In the genomic region with DNA sequence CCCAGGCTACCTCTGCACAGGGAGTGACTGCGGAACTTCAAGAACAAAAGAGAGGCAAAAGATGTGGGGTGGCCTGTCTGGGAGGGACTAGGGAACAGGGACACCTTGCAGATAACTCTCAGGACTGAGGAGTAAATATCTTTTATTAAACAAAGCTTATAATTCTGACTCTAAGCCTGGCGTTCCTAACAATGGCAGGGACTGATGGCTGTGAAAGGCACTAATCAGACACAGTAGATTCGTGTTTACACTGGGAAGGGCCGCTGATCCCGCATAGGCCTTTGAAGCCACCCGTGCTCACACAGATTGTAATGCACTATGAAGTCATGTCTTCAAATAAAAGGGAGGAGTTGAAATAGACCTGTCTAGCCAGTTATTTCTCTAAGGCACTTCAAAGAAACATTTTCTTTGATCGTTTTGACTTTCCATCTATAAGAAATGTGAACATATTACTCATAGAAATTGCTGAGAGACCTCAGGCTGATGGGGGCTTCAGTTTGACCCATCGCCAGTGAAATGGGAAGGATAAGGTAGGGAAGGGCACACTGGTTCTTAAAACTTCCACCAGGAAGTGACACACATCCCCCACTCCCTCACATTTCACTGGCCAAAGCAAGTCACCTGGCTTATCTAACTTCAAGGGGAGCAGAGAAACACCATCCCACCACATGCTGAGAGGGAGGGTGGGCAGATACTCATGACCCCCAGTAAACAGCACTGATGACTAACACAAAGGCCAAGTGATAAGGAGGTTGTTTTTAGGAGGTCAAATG, we compare ENCODE assay signal across 1 cellular context.
A peak's percentile ranks its signal among the peaks of the same experiment; 100 is the strongest.
TF ChIP-seq lines count a peak whose summit lies in the region.

No MANE protein-coding gene starts in this region.

TF ChIP-seq in K562, 482 proteins besides CTCF, POLR2A, EP300 and RAD21 (continued from another document and continues in another):
- TF ChIP-seq, protein P1, sequence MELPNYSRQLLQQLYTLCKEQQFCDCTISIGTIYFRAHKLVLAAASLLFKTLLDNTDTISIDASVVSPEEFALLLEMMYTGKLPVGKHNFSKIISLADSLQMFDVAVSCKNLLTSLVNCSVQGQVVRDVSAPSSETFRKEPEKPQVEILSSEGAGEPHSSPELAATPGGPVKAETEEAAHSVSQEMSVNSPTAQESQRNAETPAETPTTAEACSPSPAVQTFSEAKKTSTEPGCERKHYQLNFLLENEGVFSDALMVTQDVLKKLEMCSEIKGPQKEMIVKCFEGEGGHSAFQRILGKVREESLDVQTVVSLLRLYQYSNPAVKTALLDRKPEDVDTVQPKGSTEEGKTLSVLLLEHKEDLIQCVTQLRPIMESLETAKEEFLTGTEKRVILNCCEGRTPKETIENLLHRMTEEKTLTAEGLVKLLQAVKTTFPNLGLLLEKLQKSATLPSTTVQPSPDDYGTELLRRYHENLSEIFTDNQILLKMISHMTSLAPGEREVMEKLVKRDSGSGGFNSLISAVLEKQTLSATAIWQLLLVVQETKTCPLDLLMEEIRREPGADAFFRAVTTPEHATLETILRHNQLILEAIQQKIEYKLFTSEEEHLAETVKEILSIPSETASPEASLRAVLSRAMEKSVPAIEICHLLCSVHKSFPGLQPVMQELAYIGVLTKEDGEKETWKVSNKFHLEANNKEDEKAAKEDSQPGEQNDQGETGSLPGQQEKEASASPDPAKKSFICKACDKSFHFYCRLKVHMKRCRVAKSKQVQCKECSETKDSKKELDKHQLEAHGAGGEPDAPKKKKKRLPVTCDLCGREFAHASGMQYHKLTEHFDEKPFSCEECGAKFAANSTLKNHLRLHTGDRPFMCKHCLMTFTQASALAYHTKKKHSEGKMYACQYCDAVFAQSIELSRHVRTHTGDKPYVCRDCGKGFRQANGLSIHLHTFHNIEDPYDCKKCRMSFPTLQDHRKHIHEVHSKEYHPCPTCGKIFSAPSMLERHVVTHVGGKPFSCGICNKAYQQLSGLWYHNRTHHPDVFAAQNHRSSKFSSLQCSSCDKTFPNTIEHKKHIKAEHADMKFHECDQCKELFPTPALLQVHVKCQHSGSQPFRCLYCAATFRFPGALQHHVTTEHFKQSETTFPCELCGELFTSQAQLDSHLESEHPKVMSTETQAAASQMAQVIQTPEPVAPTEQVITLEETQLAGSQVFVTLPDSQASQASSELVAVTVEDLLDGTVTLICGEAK (IDR thresholded peaks at IDR 0.05) = no peak
- TF ChIP-seq, protein P1 (CRISPR knock-in tag; IDR thresholded peaks at IDR 0.05) = no peak
- TF ChIP-seq ARHGAP35 (IDR thresholded peaks at IDR 0.05; ENCODE audit: partially characterized antibody) = no peak
- no peak for TF ChIP-seq XRCC5 (IDR thresholded peaks at IDR 0.05; ENCODE audit: low read depth, low read length)
- TF ChIP-seq NCOA2 (IDR thresholded peaks at IDR 0.05; ENCODE audit: partially characterized antibody in 2 of 2) = peak in 1 of 2 experiments; percentile 50
- TF ChIP-seq, protein P2, sequence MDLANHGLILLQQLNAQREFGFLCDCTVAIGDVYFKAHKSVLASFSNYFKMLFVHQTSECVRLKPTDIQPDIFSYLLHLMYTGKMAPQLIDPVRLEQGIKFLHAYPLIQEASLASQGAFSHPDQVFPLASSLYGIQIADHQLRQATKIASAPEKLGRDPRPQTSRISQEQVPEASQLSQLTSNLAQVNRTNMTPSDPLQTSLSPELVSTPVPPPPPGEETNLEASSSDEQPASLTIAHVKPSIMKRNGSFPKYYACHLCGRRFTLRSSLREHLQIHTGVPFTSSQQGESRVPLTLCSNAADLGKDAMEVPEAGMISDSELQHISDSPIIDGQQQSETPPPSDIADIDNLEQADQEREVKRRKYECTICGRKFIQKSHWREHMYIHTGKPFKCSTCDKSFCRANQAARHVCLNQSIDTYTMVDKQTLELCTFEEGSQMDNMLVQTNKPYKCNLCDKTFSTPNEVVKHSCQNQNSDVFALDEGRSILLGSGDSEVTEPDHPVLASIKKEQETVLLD (IDR thresholded peaks at IDR 0.05) = peak; percentile 43; the same call in 1 of the 2 replicates
- TF ChIP-seq, protein P3, sequence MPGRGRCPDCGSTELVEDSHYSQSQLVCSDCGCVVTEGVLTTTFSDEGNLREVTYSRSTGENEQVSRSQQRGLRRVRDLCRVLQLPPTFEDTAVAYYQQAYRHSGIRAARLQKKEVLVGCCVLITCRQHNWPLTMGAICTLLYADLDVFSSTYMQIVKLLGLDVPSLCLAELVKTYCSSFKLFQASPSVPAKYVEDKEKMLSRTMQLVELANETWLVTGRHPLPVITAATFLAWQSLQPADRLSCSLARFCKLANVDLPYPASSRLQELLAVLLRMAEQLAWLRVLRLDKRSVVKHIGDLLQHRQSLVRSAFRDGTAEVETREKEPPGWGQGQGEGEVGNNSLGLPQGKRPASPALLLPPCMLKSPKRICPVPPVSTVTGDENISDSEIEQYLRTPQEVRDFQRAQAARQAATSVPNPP (IDR thresholded peaks at IDR 0.05; ENCODE audit: borderline replicate concordance, insufficient read depth, insufficient read length) = no peak
- no peak for TF ChIP-seq ESRRB (CRISPR knock-in tag; IDR thresholded peaks at IDR 0.05; ENCODE audit: borderline replicate concordance)
- no peak for TF ChIP-seq SRSF7 (optimal IDR thresholded peaks at IDR 0.05; ENCODE audit: low read depth, low read length)
- TF ChIP-seq, protein P4, sequence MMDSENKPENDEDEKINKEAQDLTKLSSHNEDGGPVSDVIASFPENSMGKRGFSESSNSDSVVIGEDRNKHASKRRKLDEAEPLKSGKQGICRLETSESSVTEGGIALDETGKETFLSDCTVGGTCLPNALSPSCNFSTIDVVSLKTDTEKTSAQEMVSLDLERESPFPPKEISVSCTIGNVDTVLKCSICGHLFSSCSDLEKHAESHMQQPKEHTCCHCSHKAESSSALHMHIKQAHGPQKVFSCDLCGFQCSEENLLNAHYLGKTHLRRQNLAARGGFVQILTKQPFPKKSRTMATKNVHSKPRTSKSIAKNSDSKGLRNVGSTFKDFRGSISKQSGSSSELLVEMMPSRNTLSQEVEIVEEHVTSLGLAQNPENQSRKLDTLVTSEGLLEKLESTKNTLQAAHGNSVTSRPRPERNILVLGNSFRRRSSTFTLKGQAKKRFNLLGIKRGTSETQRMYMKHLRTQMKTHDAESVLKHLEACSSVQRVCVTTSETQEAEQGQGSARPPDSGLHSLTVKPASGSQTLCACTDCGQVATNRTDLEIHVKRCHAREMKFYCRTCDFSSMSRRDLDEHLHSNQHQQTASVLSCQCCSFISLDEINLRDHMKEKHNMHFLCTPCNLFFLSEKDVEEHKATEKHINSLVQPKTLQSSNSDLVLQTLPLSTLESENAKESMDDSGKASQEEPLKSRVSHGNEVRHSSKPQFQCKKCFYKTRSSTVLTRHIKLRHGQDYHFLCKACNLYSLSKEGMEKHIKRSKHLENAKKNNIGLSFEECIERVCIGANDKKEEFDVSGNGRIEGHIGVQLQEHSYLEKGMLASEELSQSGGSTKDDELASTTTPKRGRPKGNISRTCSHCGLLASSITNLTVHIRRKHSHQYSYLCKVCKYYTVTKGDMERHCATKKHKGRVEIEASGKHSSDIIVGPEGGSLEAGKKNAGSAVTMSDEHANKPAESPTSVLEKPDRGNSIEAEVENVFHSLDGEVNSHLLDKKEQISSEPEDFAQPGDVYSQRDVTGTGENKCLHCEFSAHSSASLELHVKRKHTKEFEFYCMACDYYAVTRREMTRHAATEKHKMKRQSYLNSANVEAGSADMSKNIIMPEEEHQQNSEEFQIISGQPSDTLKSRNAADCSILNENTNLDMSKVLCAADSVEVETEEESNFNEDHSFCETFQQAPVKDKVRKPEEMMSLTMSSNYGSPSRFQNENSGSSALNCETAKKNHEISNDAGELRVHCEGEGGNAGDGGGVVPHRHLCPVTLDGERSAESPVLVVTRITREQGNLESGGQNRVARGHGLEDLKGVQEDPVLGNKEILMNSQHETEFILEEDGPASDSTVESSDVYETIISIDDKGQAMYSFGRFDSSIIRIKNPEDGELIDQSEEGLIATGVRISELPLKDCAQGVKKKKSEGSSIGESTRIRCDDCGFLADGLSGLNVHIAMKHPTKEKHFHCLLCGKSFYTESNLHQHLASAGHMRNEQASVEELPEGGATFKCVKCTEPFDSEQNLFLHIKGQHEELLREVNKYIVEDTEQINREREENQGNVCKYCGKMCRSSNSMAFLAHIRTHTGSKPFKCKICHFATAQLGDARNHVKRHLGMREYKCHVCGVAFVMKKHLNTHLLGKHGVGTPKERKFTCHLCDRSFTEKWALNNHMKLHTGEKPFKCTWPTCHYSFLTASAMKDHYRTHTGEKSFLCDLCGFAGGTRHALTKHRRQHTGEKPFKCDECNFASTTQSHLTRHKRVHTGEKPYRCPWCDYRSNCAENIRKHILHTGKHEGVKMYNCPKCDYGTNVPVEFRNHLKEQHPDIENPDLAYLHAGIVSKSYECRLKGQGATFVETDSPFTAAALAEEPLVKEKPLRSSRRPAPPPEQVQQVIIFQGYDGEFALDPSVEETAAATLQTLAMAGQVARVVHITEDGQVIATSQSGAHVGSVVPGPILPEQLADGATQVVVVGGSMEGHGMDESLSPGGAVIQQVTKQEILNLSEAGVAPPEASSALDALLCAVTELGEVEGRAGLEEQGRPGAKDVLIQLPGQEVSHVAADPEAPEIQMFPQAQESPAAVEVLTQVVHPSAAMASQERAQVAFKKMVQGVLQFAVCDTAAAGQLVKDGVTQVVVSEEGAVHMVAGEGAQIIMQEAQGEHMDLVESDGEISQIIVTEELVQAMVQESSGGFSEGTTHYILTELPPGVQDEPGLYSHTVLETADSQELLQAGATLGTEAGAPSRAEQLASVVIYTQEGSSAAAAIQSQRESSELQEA (IDR thresholded peaks at IDR 0.05; ENCODE audit: low read depth) = no peak
- TF ChIP-seq BCOR (IDR thresholded peaks at IDR 0.05) = no peak
- TF ChIP-seq NFYB (IDR thresholded peaks at IDR 0.05; ENCODE audit: extremely low read depth, insufficient read length) = peak; percentile 28
- TF ChIP-seq NR3C1 (CRISPR knock-in tag; IDR thresholded peaks at IDR 0.05) = no peak
- no peak for TF ChIP-seq POU5F1 (IDR thresholded peaks at IDR 0.05; ENCODE audit: borderline replicate concordance, low read depth, low read length, partially characterized antibody)
- no peak for TF ChIP-seq DACH1 (IDR thresholded peaks at IDR 0.05; ENCODE audit: partially characterized antibody)
- TF ChIP-seq, protein P5, sequence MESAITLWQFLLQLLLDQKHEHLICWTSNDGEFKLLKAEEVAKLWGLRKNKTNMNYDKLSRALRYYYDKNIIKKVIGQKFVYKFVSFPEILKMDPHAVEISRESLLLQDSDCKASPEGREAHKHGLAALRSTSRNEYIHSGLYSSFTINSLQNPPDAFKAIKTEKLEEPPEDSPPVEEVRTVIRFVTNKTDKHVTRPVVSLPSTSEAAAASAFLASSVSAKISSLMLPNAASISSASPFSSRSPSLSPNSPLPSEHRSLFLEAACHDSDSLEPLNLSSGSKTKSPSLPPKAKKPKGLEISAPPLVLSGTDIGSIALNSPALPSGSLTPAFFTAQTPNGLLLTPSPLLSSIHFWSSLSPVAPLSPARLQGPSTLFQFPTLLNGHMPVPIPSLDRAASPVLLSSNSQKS (CRISPR knock-in tag; IDR thresholded peaks at IDR 0.05) = no peak
- 0 out of 2 replicates have a peak, but pooled peaks have one; percentile 20 for TF ChIP-seq SP1 (CRISPR knock-in tag; IDR thresholded peaks at IDR 0.05)
- no peak for TF ChIP-seq MEF2A (IDR thresholded peaks at IDR 0.05; ENCODE audit: control insufficient read depth, low read depth, low read length)
- TF ChIP-seq BRD4 (IDR thresholded peaks at IDR 0.05) = no peak
- TF ChIP-seq, protein P6, sequence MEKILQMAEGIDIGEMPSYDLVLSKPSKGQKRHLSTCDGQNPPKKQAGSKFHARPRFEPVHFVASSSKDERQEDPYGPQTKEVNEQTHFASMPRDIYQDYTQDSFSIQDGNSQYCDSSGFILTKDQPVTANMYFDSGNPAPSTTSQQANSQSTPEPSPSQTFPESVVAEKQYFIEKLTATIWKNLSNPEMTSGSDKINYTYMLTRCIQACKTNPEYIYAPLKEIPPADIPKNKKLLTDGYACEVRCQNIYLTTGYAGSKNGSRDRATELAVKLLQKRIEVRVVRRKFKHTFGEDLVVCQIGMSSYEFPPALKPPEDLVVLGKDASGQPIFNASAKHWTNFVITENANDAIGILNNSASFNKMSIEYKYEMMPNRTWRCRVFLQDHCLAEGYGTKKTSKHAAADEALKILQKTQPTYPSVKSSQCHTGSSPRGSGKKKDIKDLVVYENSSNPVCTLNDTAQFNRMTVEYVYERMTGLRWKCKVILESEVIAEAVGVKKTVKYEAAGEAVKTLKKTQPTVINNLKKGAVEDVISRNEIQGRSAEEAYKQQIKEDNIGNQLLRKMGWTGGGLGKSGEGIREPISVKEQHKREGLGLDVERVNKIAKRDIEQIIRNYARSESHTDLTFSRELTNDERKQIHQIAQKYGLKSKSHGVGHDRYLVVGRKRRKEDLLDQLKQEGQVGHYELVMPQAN (IDR thresholded peaks at IDR 0.05; ENCODE audit: borderline replicate concordance) = no peak
- no peak for TF ChIP-seq KDM4B (IDR thresholded peaks at IDR 0.05; ENCODE audit: borderline replicate concordance in 2 of 2, low read depth in 1 of 2)
- TF ChIP-seq RBBP5 (IDR thresholded peaks at IDR 0.05; ENCODE audit: borderline replicate concordance, insufficient read depth, low read length, poor library complexity, severe bottlenecking) = no peak
- peak; percentile 71; the same call in 1 of the 2 replicates for TF ChIP-seq SMARCA4 (IDR thresholded peaks at IDR 0.05)
- 0 out of 2 replicates have a peak, but pooled peaks have one; percentile 17 for TF ChIP-seq NFE2 (IDR thresholded peaks at IDR 0.05; ENCODE audit: low read depth)
